In the genomic region with DNA sequence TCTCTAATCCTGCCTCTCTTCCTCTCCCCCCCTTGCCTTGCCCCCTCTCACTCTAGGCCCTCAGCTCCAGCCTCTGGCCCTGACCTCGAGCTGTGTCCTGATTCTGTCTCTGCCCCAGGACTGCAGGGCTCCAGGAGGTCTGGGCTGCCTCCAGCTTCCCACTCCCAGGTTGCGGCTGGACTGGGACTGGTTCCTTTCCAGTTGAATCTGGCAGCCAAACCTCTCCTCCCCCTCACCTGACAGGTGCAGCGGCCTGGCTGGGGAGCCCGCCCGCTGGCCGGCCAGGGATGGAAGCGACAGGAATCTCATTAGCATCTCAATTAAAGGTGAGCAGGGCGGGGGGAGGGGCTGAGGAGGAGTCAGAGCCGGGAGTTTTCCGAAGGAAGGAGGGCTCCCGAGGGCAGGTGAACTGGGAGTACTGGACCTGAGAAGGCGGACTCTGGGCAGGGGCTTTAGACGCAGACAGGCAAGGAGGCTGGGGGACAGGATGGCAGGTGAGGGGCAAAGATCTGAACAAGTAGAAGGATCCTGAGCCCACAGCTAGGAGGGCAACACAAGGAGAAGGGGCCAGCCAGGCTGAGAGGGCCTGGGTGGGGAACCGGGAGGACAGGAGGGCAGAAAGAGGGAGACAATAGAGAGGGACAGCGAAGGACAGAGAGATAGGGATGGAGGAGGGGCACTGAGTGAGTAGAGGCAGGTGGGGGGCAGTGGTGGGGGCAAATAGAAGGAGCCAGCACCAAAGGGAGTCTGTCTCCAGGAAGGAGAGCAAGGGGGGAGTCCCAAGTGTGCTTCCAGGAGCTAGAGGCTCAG, we compare ENCODE assay signal across 8 cellular contexts. TPM values are rescaled to one million over a fixed set of nuclear protein-coding genes. Genes with fewer than 3 reads are reported as not detected.
DNase-seq lines count a peak whose midpoint lies in the region; ATAC-seq and TF ChIP-seq lines count a peak whose summit lies in the region.

A gene (minus strand): TSS at position 295 of the 810 bp plus-strand sequence. CDS start 780 bp downstream, outside the sequence.

- ATAC-seq in activated CD8-positive, alpha-beta T cell treated with anti-CD3 and anti-CD28 coated beads, Interleukin-2, amount 10 ng/mL, durations not matched to agents 7 days and 5 days, result no peak
- ATAC-seq in thoracic aorta (ENCODE audit: insufficient number of reproducible peaks, low FRiP score, low read depth) (no peak), GM21825 (IDR thresholded peaks at IDR 0.05; ENCODE audit: unreplicated experiment) (no peak)

- intact Hi-C loops in activated CD4-positive, alpha-beta T cell treated with anti-CD3 and anti-CD28 coated beads, Interleukin-2, amount 10 ng/mL, durations not matched to agents 24 days and 14 days (cut with micrococcal nuclease), result no loop called here

- peaks cover 17 to 28% of the 10 kb centered on the region in 2 donors for H3K4me1 ChIP-seq in thoracic aorta (ENCODE audit: control insufficient read depth in 1 of 2, low read depth in 2 of 2)

- H3K4me1 Mint-ChIP-seq in activated CD4-positive, alpha-beta T cell treated with anti-CD3 and anti-CD28 coated beads, Interleukin-2, amount 10 ng/mL, durations not matched to agents 24 days and 14 days, result peaks cover 32% of the 10 kb centered on the region
- peaks cover 46% of the 10 kb centered on the region for H3K4me1 Mint-ChIP-seq in activated CD8-positive, alpha-beta T cell treated with anti-CD3 and anti-CD28 coated beads, Interleukin-2, amount 10 ng/mL, durations not matched to agents 7 days and 5 days (ENCODE audit: low read depth)

- H3K27me3 Mint-ChIP-seq in activated CD4-positive, alpha-beta T cell treated with anti-CD3 and anti-CD28 coated beads, Interleukin-2, amount 10 ng/mL, durations not matched to agents 24 days and 14 days, result peaks cover 7% of the 10 kb centered on the region
- peaks cover 5% of the 10 kb centered on the region for H3K27me3 Mint-ChIP-seq in activated CD8-positive, alpha-beta T cell treated with anti-CD3 and anti-CD28 coated beads, Interleukin-2, amount 10 ng/mL, durations not matched to agents 7 days and 5 days (ENCODE audit: low read depth)

- H3K4me3 Mint-ChIP-seq in activated CD4-positive, alpha-beta T cell treated with anti-CD3 and anti-CD28 coated beads, Interleukin-2, amount 10 ng/mL, durations not matched to agents 24 days and 14 days, result peak within 1 kb of the TSS; percentile 16
- peak within 1 kb of the TSS; percentile 51 for H3K4me3 Mint-ChIP-seq in activated CD8-positive, alpha-beta T cell treated with anti-CD3 and anti-CD28 coated beads, Interleukin-2, amount 10 ng/mL, durations not matched to agents 7 days and 5 days

- no peak within 1 kb of the TSS for H3K4me3 ChIP-seq in thoracic aorta

- TF ChIP-seq CTCF in thoracic aorta (IDR thresholded peaks at IDR 0.05), result no peak

- DNase-seq in activated CD4-positive, alpha-beta T cell treated with anti-CD3 and anti-CD28 coated beads, Interleukin-2, amount 10 ng/mL, durations not matched to agents 24 days and 14 days, result no peak
- no peak for DNase-seq in activated CD4-positive, alpha-beta T cell treated with anti-CD3 and anti-CD28 coated beads for 1 hour
- DNase-seq in activated CD8-positive, alpha-beta T cell treated with anti-CD3 and anti-CD28 coated beads, Interleukin-2, amount 10 ng/mL, durations not matched to agents 7 days and 5 days, result no peak
- peak; percentile 73 for DNase-seq in kidney tubule cell (ENCODE audit: low spot score)
- DNase-seq in thoracic aorta (ENCODE audit: low spot score), result no peak
- no peak for DNase-seq in HuH-7.5 (ENCODE audit: low spot score)
- no peak for DNase-seq in GDM1 (lab: John Stamatoyannopoulos, UW)

- peak within 1 kb of the TSS; percentile 68 for H3K27ac Mint-ChIP-seq in activated CD4-positive, alpha-beta T cell treated with anti-CD3 and anti-CD28 coated beads, Interleukin-2, amount 10 ng/mL, durations not matched to agents 24 days and 14 days
- H3K27ac Mint-ChIP-seq in activated CD8-positive, alpha-beta T cell treated with anti-CD3 and anti-CD28 coated beads, Interleukin-2, amount 10 ng/mL, durations not matched to agents 7 days and 5 days, result peak within 1 kb of the TSS; percentile 84

- peak within 1 kb of the TSS; percentile 36 to 51 for H3K27ac ChIP-seq in thoracic aorta

- POLR2A ChIA-PET in activated CD8-positive, alpha-beta T cell treated with anti-CD3 and anti-CD28 coated beads, Interleukin-2, amount 10 ng/mL, durations not matched to agents 7 days and 5 days (lab: Charles Lee), result interaction anchor here (0.6 kb wide), 1 partner anchor 207 kb away, joined by 3 read pairs; no protein-coding TSS in a partner anchor

- CTCF ChIA-PET in activated CD8-positive, alpha-beta T cell treated with anti-CD3 and anti-CD28 coated beads, Interleukin-2, amount 10 ng/mL, durations not matched to agents 7 days and 5 days (lab: Charles Lee), result interaction anchor here (0.7 to 1.4 kb wide), 4 partner anchors 10 to 90 kb away, joined by 3 to 5 read pairs (median 4); no protein-coding TSS in a partner anchor

- no peaks in the 10 kb centered on the region for H3K27me3 ChIP-seq in thoracic aorta (replicated peaks; ENCODE audit: insufficient read depth)

- H3K9me3 ChIP-seq in thoracic aorta, result no peaks in the 10 kb centered on the region

- H3K36me3 ChIP-seq in thoracic aorta, result no peaks in the 10 kb centered on the region

- H3K36me3 Mint-ChIP-seq in activated CD4-positive, alpha-beta T cell treated with anti-CD3 and anti-CD28 coated beads, Interleukin-2, amount 10 ng/mL, durations not matched to agents 24 days and 14 days (ENCODE audit: low read depth), result no peaks in the 10 kb centered on the region
- H3K36me3 Mint-ChIP-seq in activated CD8-positive, alpha-beta T cell treated with anti-CD3 and anti-CD28 coated beads, Interleukin-2, amount 10 ng/mL, durations not matched to agents 7 days and 5 days (ENCODE audit: low read depth), result no peaks in the 10 kb centered on the region

- no peaks in the 10 kb centered on the region for H3K9me3 Mint-ChIP-seq in activated CD4-positive, alpha-beta T cell treated with anti-CD3 and anti-CD28 coated beads, Interleukin-2, amount 10 ng/mL, durations not matched to agents 24 days and 14 days
- no peaks in the 10 kb centered on the region for H3K9me3 Mint-ChIP-seq in activated CD8-positive, alpha-beta T cell treated with anti-CD3 and anti-CD28 coated beads, Interleukin-2, amount 10 ng/mL, durations not matched to agents 7 days and 5 days (ENCODE audit: insufficient read depth)

RNA-seq across cellular contexts. Expression of the gene that starts here (rescaled TPM):
- not detected in 2 replicates for total RNA-seq in activated CD4-positive, alpha-beta T cell treated with anti-CD3 and anti-CD28 coated beads, Interleukin-2, amount 10 ng/mL, durations not matched to agents 24 days and 14 days
- 1 to 10 TPM in 1 of 2 experiments, under 1 TPM in 1; 0.47 to 1.5 TPM for total RNA-seq in activated CD8-positive, alpha-beta T cell treated with anti-CD3 and anti-CD28 coated beads, Interleukin-2, amount 10 ng/mL, durations not matched to agents 7 days and 5 days
- total RNA-seq in thoracic aorta, result 10 to 100 TPM; 16.4 to 33.5 TPM

Comparison
In these comparisons a context has a peak if more than half of its experiments do, and no peak if none do; other contexts are left out.
1. RNA of the gene that starts here (total RNA-seq): 16.4 to 33.5 TPM in thoracic aorta; 0.47 to 1.5 TPM in activated CD8-positive, alpha-beta T cell treated with anti-CD3 and anti-CD28 coated beads, Interleukin-2, amount 10 ng/mL, durations not matched to agents 7 days and 5 days and not detected in activated CD4-positive, alpha-beta T cell treated with anti-CD3 and anti-CD28 coated beads, Interleukin-2, amount 10 ng/mL, durations not matched to agents 24 days and 14 days; every median in the first group is over 4 times any median in the second.